ENCODE assay signal across 30 cellular contexts in genomic region chr16:62872339-62872738, GRCh38.
"Had no signal": no experiment of that assay in that cellular context is flagged by ENCODE, and none has a peak within 500 bp of the region (broad histone marks: within the 10 kb centered on the region; RNA-seq: fewer than 3 reads in every experiment).

No MANE protein-coding gene starts in this region.

- H2AFZ ChIP-seq: neural progenitor cell had no signal

- H3K4me1 ChIP-seq: left lung, lower lobe of right lung, neural progenitor cell, right atrium auricular region, right lobe of liver, testis, thyroid gland, vagina had no signal

- H3K4me3 ChIP-seq: left lung, lower lobe of right lung, neural progenitor cell, ovary, right atrium auricular region, right lobe of liver, stomach, testis, thyroid gland, transverse colon, upper lobe of left lung, vagina had no signal

- H3K4me2 ChIP-seq: neural progenitor cell had no signal

- ATAC-seq: left colon; left lung; lower lobe of right lung; natural killer cell; right lobe of liver; stimulated activated naive B cell treated with anti-CD40 and anti-IgM and Interleukin-4, amounts not matched to agents 10 μg/mL and 1 μg/mL and 100 μg/mL, for 72 hours; stimulated activated naive CD8-positive, alpha-beta T cell treated with anti-CD3 and anti-CD28 coated beads, Interleukin-15, Interleukin-2, amounts not matched to agents 100 U/mL and 50 U/mL, for 24 hours had no signal

- H3K9me3 ChIP-seq: left lung, lower lobe of right lung, neutrophil, ovary, right atrium auricular region, right lobe of liver, stomach, testis, thyroid gland, transverse colon, upper lobe of left lung, vagina had no signal

- H3K9ac ChIP-seq: neural progenitor cell had no signal

- DNase-seq: hippocampal formation; immature natural killer cell; kidney; left colon; left lung; lower lobe of right lung; mammary epithelial cell; mesenchymal stem cell; naive B cell; natural killer cell; nephron progenitor cell; occipital lobe; ovary; right lobe of liver; stimulated activated CD4-positive, alpha-beta T cell treated with anti-CD3 and anti-CD28 coated beads, Interleukin-12 subunit alpha, Interleukin-12 subunit beta, amount 100 ng/mL, for 4 hours; stimulated activated CD4-positive, alpha-beta T cell treated with anti-CD3 and anti-CD28 coated beads, Interleukin-15, amount 100 ng/mL, for 24 hours; stimulated activated CD4-positive, alpha-beta T cell treated with anti-CD3 and anti-CD28 coated beads, Interleukin-2, amount 100 ng/mL, for 24 hours; stimulated activated CD4-positive, alpha-beta T cell treated with anti-CD3 and anti-CD28 coated beads, Interleukin-4, amount 100 ng/mL, for 1 hour; stimulated activated naive B cell treated with anti-CD40 and anti-IgM and Interleukin-4, amounts not matched to agents 10 μg/mL and 1 μg/mL and 100 μg/mL, for 72 hours; stimulated activated naive CD8-positive, alpha-beta T cell treated with anti-CD3 and anti-CD28 coated beads, Interleukin-15, Interleukin-2, amounts not matched to agents 100 U/mL and 50 U/mL, for 24 hours; stomach; testis; thyroid gland; transverse colon; upper lobe of left lung had no signal

- H3K36me3 ChIP-seq: left lung, lower lobe of right lung, neural progenitor cell, neutrophil, ovary, right atrium auricular region, right lobe of liver, stomach, thyroid gland, transverse colon, upper lobe of left lung, vagina had no signal

- FAIRE-seq: islet of Langerhans had no signal

- H3K27me3 ChIP-seq: left lung, neural progenitor cell, neutrophil, ovary, right atrium auricular region, right lobe of liver, stomach, testis, thyroid gland, transverse colon, upper lobe of left lung, vagina had no signal

- H3K27ac ChIP-seq: left lung, lower lobe of right lung, neural progenitor cell, neutrophil, ovary, right atrium auricular region, right lobe of liver, stomach, testis, thyroid gland, transverse colon, vagina had no signal
